In the genomic region with DNA sequence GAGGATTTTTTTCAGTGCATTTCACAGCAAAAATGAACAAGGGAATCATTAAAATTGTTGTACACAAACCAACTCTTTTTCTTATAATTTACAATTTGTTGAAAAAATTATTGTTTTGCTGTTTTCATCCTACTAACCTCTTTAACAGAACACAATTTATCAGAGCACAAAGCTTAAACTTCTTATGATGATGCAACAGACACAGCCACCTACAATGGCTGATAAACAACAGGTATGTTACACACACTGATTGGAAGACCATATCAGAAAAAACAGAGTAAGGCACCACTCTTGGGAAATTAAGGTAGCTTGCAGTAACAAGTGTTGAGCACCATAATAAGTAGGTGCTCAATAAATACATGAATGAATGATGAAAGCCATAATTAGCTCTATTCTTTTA, we compare ENCODE assay signal across 27 cellular contexts.
"Had no signal": no experiment of that assay in that cellular context is flagged by ENCODE, and none has a peak within 500 bp of the region (broad histone marks: within the 10 kb centered on the region; RNA-seq: fewer than 3 reads in every experiment).

No MANE protein-coding gene starts in this region.

- H3K9me3 ChIP-seq: stomach, suprapubic skin, testis, thoracic aorta, thyroid gland, tibial artery, tibial nerve, transverse colon, upper lobe of left lung, upper lobe of right lung, uterus, vagina had no signal

- H3K4me3 ChIP-seq: stomach, suprapubic skin, testis, thoracic aorta, thyroid gland, tibial artery, tibial nerve, transverse colon, upper lobe of left lung, upper lobe of right lung, uterus, vagina had no signal

- FAIRE-seq: urothelium cell line had no signal

- H3K4me1 ChIP-seq: stomach, suprapubic skin, testis, thyroid gland, tibial artery, tibial nerve, transverse colon, upper lobe of left lung, upper lobe of right lung, uterus, vagina had no signal

- ATAC-seq: stimulated activated effector memory CD8-positive, alpha-beta T cell treated with anti-CD3 and anti-CD28 coated beads, Interleukin-12 subunit alpha, Interleukin-12 subunit beta, amount 100 ng/mL, for 72 hours; stimulated activated memory B cell treated with anti-CD40 and anti-IgM and Interleukin-4, amounts not matched to agents 10 μg/mL and 1 μg/mL and 100 μg/mL, for 72 hours; stimulated activated naive B cell treated with anti-CD40 and anti-IgM and Interleukin-4, amounts not matched to agents 10 μg/mL and 1 μg/mL and 100 μg/mL, for 72 hours; stimulated activated naive CD8-positive, alpha-beta T cell treated with anti-CD3 and anti-CD28 coated beads, Interleukin-15, amount 100 ng/mL, for 72 hours; stimulated activated naive CD8-positive, alpha-beta T cell treated with anti-CD3 and anti-CD28 coated beads, Interleukin-15, Interleukin-2, amounts not matched to agents 100 U/mL and 50 U/mL, for 24 hours; upper lobe of right lung had no signal

- H3K27ac ChIP-seq: stomach, suprapubic skin, testis, thoracic aorta, thyroid gland, tibial artery, tibial nerve, transverse colon, upper lobe of left lung, upper lobe of right lung, uterus, vagina had no signal

- DNase-seq: stimulated activated CD4-positive, alpha-beta T cell treated with anti-CD3 and anti-CD28 coated beads, Interleukin-2, amount 100 ng/mL, for 48 hours; stimulated activated CD4-positive, alpha-beta T cell treated with anti-CD3 and anti-CD28 coated beads, Interleukin-4, amount 100 ng/mL, for 1 hour; stimulated activated CD4-positive, alpha-beta T cell treated with anti-CD3 and anti-CD28 coated beads, Interleukin-4, amount 100 ng/mL, for 24 hours; stimulated activated CD4-positive, alpha-beta T cell treated with anti-CD3 and anti-CD28 coated beads, Interleukin-4, amount 100 ng/mL, for 4 hours; stimulated activated CD8-positive, alpha-beta memory T cell treated with anti-CD3 and anti-CD28 coated beads, Interleukin-4, amount 100 ng/mL, for 48 hours; stimulated activated naive B cell treated with anti-CD40 and anti-IgM and Interleukin-4, amounts not matched to agents 10 μg/mL and 1 μg/mL and 100 μg/mL, for 72 hours; stimulated activated naive CD4-positive, alpha-beta T cell; stimulated activated naive CD4-positive, alpha-beta T cell treated with Interleukin-2 at 50 U/mL for 16 hours; stimulated activated naive CD8-positive, alpha-beta T cell treated with anti-CD3 and anti-CD28 coated beads, Interleukin-15, amount 100 ng/mL, for 72 hours; stimulated activated naive CD8-positive, alpha-beta T cell treated with anti-CD3 and anti-CD28 coated beads, Interleukin-15, Interleukin-2, amounts not matched to agents 100 U/mL and 50 U/mL, for 24 hours; stomach; substantia nigra; testis; thyroid gland; tibial artery; transverse colon; trophoblast cell; upper lobe of left lung; upper lobe of right lung; uterus had no signal

- H3K36me3 ChIP-seq: uterus had no signal

- H3K27me3 ChIP-seq: stomach, suprapubic skin, testis, thyroid gland, tibial artery, tibial nerve, transverse colon, upper lobe of left lung, upper lobe of right lung, uterus, vagina had no signal
